ENCODE assay signal across 8 cellular contexts in the genomic region with DNA sequence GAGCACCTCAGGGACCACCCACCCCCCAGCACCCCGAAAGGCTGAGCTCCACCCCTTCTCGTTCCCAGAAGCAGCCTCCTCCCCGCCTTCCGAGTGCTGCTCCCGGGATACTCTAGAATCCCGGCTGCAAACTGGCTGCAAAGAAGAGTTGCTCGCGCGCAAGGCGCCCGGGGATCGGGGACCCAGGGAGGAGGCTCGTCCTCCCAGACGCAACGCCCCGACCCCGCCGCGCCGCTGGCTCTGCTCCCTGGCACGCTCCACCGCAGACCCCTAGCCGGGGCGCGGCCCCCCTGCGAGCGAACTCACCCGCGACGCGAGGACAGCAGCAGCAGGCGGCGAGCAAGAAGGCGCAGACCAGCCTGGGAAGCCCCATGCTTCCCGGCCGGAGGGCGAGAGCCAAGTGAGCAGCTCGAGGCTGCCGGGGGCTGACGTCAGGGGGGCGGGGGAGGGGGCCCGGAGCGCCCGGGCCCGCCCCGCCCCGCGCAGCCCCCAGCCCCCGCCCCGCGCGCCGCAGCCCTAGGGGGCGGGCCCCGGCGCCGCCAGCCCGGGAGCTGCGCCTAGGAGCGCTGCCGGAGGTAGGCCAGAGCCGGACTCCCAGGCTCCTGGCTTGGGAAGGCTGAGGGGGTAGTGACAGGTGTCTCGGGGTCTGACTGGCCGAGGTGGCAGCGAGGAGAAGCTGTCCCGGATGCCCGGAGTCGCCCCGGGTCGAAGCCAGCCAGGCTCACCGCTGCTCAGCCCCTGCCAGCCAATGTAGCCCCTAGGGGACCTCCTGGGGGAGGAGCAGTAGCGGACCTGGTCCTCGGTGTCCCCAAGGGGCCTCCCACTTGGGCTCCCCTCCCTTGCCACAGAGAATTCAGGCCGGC. TPM values are rescaled to one million over a fixed set of nuclear protein-coding genes. Genes with fewer than 3 reads are reported as not detected.
DNase-seq lines count a peak whose midpoint lies in the region; ATAC-seq, FAIRE-seq and TF ChIP-seq lines count a peak whose summit lies in the region.

A gene with protein sequence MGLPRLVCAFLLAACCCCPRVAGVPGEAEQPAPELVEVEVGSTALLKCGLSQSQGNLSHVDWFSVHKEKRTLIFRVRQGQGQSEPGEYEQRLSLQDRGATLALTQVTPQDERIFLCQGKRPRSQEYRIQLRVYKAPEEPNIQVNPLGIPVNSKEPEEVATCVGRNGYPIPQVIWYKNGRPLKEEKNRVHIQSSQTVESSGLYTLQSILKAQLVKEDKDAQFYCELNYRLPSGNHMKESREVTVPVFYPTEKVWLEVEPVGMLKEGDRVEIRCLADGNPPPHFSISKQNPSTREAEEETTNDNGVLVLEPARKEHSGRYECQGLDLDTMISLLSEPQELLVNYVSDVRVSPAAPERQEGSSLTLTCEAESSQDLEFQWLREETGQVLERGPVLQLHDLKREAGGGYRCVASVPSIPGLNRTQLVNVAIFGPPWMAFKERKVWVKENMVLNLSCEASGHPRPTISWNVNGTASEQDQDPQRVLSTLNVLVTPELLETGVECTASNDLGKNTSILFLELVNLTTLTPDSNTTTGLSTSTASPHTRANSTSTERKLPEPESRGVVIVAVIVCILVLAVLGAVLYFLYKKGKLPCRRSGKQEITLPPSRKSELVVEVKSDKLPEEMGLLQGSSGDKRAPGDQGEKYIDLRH (minus strand): TSS at position 402 of the 863 bp plus-strand sequence. CDS start 29 bp downstream, at position 373.

- peak within 1 kb of the TSS; percentile 94 for H3K23ac ChIP-seq in neuronal stem cell (ENCODE audit: low read depth, low read length, poor library complexity)

- CTCF ChIA-PET in WTC11 (lab: Charles Lee), result interaction anchor here (1.4 to 13.7 kb wide), 11 partner anchors 8 to 210 kb away, joined by 3 to 387 read pairs (median 12); a partner anchor contains a TSS

- H3K27ac Mint-ChIP-seq in HFFc6 (no peak within 1 kb of the TSS), WTC11 (no peak within 1 kb of the TSS)

- peak within 1 kb of the TSS; percentile 94 for H3K4me2 ChIP-seq in neuronal stem cell (ENCODE audit: insufficient read depth, low read length, poor library complexity, severe bottlenecking)

- no CpG with 5 or more reads among the region's 74 CpGs for WGBS in neuronal stem cell (ENCODE audit: extremely low coverage in 2 of 2, insufficient read length in 2 of 2, insufficient replicate concordance in 1 of 2), 2 donors

- H3K9ac ChIP-seq in neuronal stem cell (ENCODE audit: low read depth, low read length, poor library complexity), result peak within 1 kb of the TSS; percentile 92

- H4K8ac ChIP-seq in neuronal stem cell (ENCODE audit: low read depth, low read length), result no peak within 1 kb of the TSS

- peak within 1 kb of the TSS; percentile 78 for H3K14ac ChIP-seq in neuronal stem cell (ENCODE audit: low read length)

- no peak within 1 kb of the TSS for H3K27ac ChIP-seq in neuronal stem cell (replicated peaks; ENCODE audit: low read length)

- H3K79me1 ChIP-seq in neuronal stem cell (ENCODE audit: low read depth, low read length), result no peaks in the 10 kb centered on the region

- H2BK5ac ChIP-seq in neuronal stem cell (ENCODE audit: low read length), result peak within 1 kb of the TSS; percentile 96

- no peak for FAIRE-seq in frontal cortex (lab: Jason Lieb, UNC)

- TF ChIP-seq CTCF in BE2C (IDR thresholded peaks at IDR 0.05; ENCODE audit: low read depth, low read length) (no peak), HFFc6 (IDR thresholded peaks at IDR 0.05) (no peak), WTC11 (IDR thresholded peaks at IDR 0.05) (no peak)

- peaks cover 11% of the 10 kb centered on the region; the same call in 1 of the 2 replicates for H3K27me3 Mint-ChIP-seq in HFFc6 (ENCODE audit: insufficient read depth)
- peaks cover 44% of the 10 kb centered on the region for H3K27me3 Mint-ChIP-seq in WTC11 (ENCODE audit: low read depth)

- H3K36me3 ChIP-seq in BE2C (no peaks in the 10 kb centered on the region), neuronal stem cell (replicated peaks in 1 of 2; ENCODE audit: control insufficient read depth in 2 of 2, insufficient read depth in 2 of 2, low read length in 2 of 2) (peaks cover 0 to 8% of the 10 kb centered on the region in 2 donors)

- DNase-seq in BE2C (peak; percentile 69), HFFc6 (no peak), WTC11 (ENCODE audit: low spot score) (peak; percentile 48), frontal cortex (ENCODE audit: low spot score in 2 of 2) (peak; percentile 78), neuronal stem cell (ENCODE audit: low spot score) (no peak), GM19238 (ENCODE audit: insufficient read length, low spot score) (no peak)

- H3K36me3 Mint-ChIP-seq in HFFc6 (ENCODE audit: low read depth) (no peaks in the 10 kb centered on the region), WTC11 (peaks cover 7% of the 10 kb centered on the region)

- peak within 1 kb of the TSS; percentile 72 for H3K4me3 Mint-ChIP-seq in HFFc6
- H3K4me3 Mint-ChIP-seq in WTC11, result peak within 1 kb of the TSS; percentile 69

- H3K18ac ChIP-seq in neuronal stem cell (ENCODE audit: low read length), result peak within 1 kb of the TSS; percentile 98

- POLR2A ChIA-PET in WTC11 (lab: Charles Lee), result interaction anchor here (0.6 to 4.7 kb wide), 6 partner anchors 9 to 573 kb away, joined by 3 to 35 read pairs (median 6); no protein-coding TSS in a partner anchor

- peak within 1 kb of the TSS; percentile 91 for H2AK5ac ChIP-seq in neuronal stem cell (ENCODE audit: low read depth, low read length)

- peak within 1 kb of the TSS; percentile 19 for H3K4ac ChIP-seq in neuronal stem cell (ENCODE audit: low read length)

- no peak within 1 kb of the TSS for H4K91ac ChIP-seq in neuronal stem cell (ENCODE audit: low read depth, low read length, poor library complexity)

- H2BK15ac ChIP-seq in neuronal stem cell (ENCODE audit: low read length), result peak within 1 kb of the TSS; percentile 96

- peak within 1 kb of the TSS; percentile 60 for H2BK12ac ChIP-seq in neuronal stem cell (ENCODE audit: low read length)

- H3K4me1 Mint-ChIP-seq in HFFc6 (ENCODE audit: low read depth) (peaks cover 9% of the 10 kb centered on the region), WTC11 (peaks cover 42% of the 10 kb centered on the region)

- H3K9me3 ChIP-seq in BE2C (no peaks in the 10 kb centered on the region), neuronal stem cell (replicated peaks in 1 of 2; ENCODE audit: control insufficient read depth in 2 of 2, insufficient read depth in 1 of 2, low read depth in 1 of 2, low read length in 2 of 2) (no peaks in the 10 kb centered on the region)

- H3K27me3 ChIP-seq in BE2C (no peaks in the 10 kb centered on the region), neuronal stem cell (ENCODE audit: control insufficient read depth in 3 of 3, insufficient read depth in 3 of 3, low read depth in 1 of 3, low read length in 3 of 3) (peaks cover 6 to 37% (median 15%) of the 10 kb centered on the region in 3 experiments)

- H2AFZ ChIP-seq in neuronal stem cell (ENCODE audit: low read length), result peak within 1 kb of the TSS; percentile 95

- peak within 1 kb of the TSS; percentile 77 for H2BK120ac ChIP-seq in neuronal stem cell (ENCODE audit: low read depth, low read length)

- H3K4me3 ChIP-seq in BE2C (ENCODE audit: low read depth, low read length) (peak within 1 kb of the TSS; percentile 72), neuronal stem cell (ENCODE audit: low read length in 2 of 2) (peak within 1 kb of the TSS; percentile 57 to 90)

- peak; percentile 7 for ATAC-seq in WTC11
- no peak for ATAC-seq in GM19395 (IDR thresholded peaks at IDR 0.05; ENCODE audit: unreplicated experiment)
- ATAC-seq in HG02642 (IDR thresholded peaks at IDR 0.05; ENCODE audit: poor library complexity, unreplicated experiment), result no peak

- H3K4me1 ChIP-seq in BE2C, result peaks cover 16% of the 10 kb centered on the region
- peaks cover 46 to 49% of the 10 kb centered on the region in 2 donors for H3K4me1 ChIP-seq in neuronal stem cell (ENCODE audit: control insufficient read depth in 2 of 2, insufficient read depth in 1 of 2, low read depth in 1 of 2, low read length in 2 of 2)

- H3K9me3 Mint-ChIP-seq in HFFc6 (no peaks in the 10 kb centered on the region), WTC11 (no peaks in the 10 kb centered on the region)

TF ChIP-seq in WTC11, 78 proteins besides CTCF, POLR2A, EP300 and RAD21 (continues in another document):
- TF ChIP-seq NR1H2 (CRISPR knock-in tag; IDR thresholded peaks at IDR 0.05) (no peak), RELA (CRISPR knock-in tag; IDR thresholded peaks at IDR 0.05; ENCODE audit: borderline replicate concordance) (no peak), NFYB (CRISPR knock-in tag; conservative IDR thresholded peaks at IDR 0.05; ENCODE audit: low read depth) (no peak), ZNF423 (CRISPR knock-in tag; IDR thresholded peaks at IDR 0.05) (no peak; the same call in 1 of the 2 replicates)
- TF ChIP-seq, protein P1, sequence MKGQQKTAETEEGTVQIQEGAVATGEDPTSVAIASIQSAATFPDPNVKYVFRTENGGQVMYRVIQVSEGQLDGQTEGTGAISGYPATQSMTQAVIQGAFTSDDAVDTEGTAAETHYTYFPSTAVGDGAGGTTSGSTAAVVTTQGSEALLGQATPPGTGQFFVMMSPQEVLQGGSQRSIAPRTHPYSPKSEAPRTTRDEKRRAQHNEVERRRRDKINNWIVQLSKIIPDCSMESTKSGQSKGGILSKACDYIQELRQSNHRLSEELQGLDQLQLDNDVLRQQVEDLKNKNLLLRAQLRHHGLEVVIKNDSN (CRISPR knock-in tag; IDR thresholded peaks at IDR 0.05), result peak; percentile 23; the same call in 1 of the 2 replicates

RNA-seq across cellular contexts. Expression of the gene that starts here (rescaled TPM):
- 26.8 TPM for polyA plus RNA-seq in BE2C (2012; ENCODE audit: insufficient read depth, insufficient read length, low read depth)
- 1 to 10 TPM; 1.8 to 7.7 (median 6.9) TPM for total RNA-seq in HFFc6 (2021; fragmentation: NEBNext Ultra II Directional; extraction: Animal tissue kit (Norgen Biotek cat#: 25700))
- 20.7 to 26.4 TPM (median 22.1 TPM) in 3 replicates for total RNA-seq in WTC11 (2021)
- 11.4 TPM for total RNA-seq in frontal cortex
- polyA plus RNA-seq in neuronal stem cell (2013, experiment 1 of 2), result 20.2 TPM
- polyA plus RNA-seq in neuronal stem cell (2013, experiment 2 of 2), result 19.8 TPM

Comparison
In these comparisons a context has a peak if more than half of its experiments do, and no peak if none do; other contexts are left out.
1. DNase-seq: peak in BE2C (single experiment), WTC11 (single experiment) and frontal cortex (2 of 2); none in HFFc6 (single experiment), neuronal stem cell (single experiment) and GM19238 (single experiment).